In genomic region chr12:46365951-46366379, GRCh38 we compare ENCODE assay signal across 1 cellular context.
TF ChIP-seq lines count a peak whose summit lies in the region.

No MANE protein-coding gene starts in this region.

TF ChIP-seq in HEK293, 187 proteins besides CTCF, POLR2A, EP300 and RAD21 (continued from another document):
- TF ChIP-seq SCRT1 (tag by site-specific recombination; IDR thresholded peaks at IDR 0.05; ENCODE audit: borderline replicate concordance) (0 out of 2 replicates have a peak, but pooled peaks have one; percentile 47), ZNF555 (tag by site-specific recombination; conservative IDR thresholded peaks at IDR 0.05) (no peak), ZNF580 (tag by site-specific recombination; IDR thresholded peaks at IDR 0.05) (no peak), SETDB1 (IDR thresholded peaks at IDR 0.05; ENCODE audit: insufficient read length, low read length) (no peak), ZNF266 (tag by site-specific recombination; IDR thresholded peaks at IDR 0.05; ENCODE audit: low read depth) (no peak), ZNF660 (tag by site-specific recombination; IDR thresholded peaks at IDR 0.05) (no peak), PRDM6 (tag by site-specific recombination; IDR thresholded peaks at IDR 0.05) (peak; percentile 82), ZNF211 (tag by site-specific recombination; IDR thresholded peaks at IDR 0.05; ENCODE audit: low read depth) (no peak), ZNF677 (tag by site-specific recombination; IDR thresholded peaks at IDR 0.05) (no peak), ZNF416 (tag by site-specific recombination; IDR thresholded peaks at IDR 0.05) (no peak), ZNF610 (tag by site-specific recombination; IDR thresholded peaks at IDR 0.05; ENCODE audit: borderline replicate concordance) (no peak), EGR2 (tag by site-specific recombination; IDR thresholded peaks at IDR 0.05; ENCODE audit: low read depth) (no peak), GFI1B (tag by site-specific recombination; IDR thresholded peaks at IDR 0.05) (no peak), ZNF140 (tag by site-specific recombination; IDR thresholded peaks at IDR 0.05) (no peak), ZSCAN23 (tag by site-specific recombination; IDR thresholded peaks at IDR 0.05) (no peak), ZNF248 (tag by site-specific recombination; IDR thresholded peaks at IDR 0.05) (no peak), TCF7L2 (IDR thresholded peaks at IDR 0.05; ENCODE audit: borderline replicate concordance, low read depth, low read length) (no peak), ZNF664 (tag by site-specific recombination; IDR thresholded peaks at IDR 0.05) (no peak), ZNF16 (tag by site-specific recombination; IDR thresholded peaks at IDR 0.05; ENCODE audit: low read depth) (no peak), ZNF747 (tag by site-specific recombination; IDR thresholded peaks at IDR 0.05) (no peak), ZFP69B (tag by site-specific recombination; IDR thresholded peaks at IDR 0.05) (no peak), OSR2 (tag by site-specific recombination; IDR thresholded peaks at IDR 0.05) (0 out of 2 replicates have a peak, but pooled peaks have one; percentile 29), ZBTB8A (tag by site-specific recombination; IDR thresholded peaks at IDR 0.05) (no peak), ZNF221 (tag by site-specific recombination; IDR thresholded peaks at IDR 0.05; ENCODE audit: borderline replicate concordance) (no peak), ZNF707 (tag by site-specific recombination; IDR thresholded peaks at IDR 0.05) (no peak), ZFHX2 (tag by site-specific recombination; conservative IDR thresholded peaks at IDR 0.05) (no peak), ZEB2 (tag by site-specific recombination; IDR thresholded peaks at IDR 0.05) (no peak), FEZF1 (tag by site-specific recombination; IDR thresholded peaks at IDR 0.05) (no peak), ZNF501 (tag by site-specific recombination; IDR thresholded peaks at IDR 0.05) (no peak), ZBTB44 (tag by site-specific recombination; IDR thresholded peaks at IDR 0.05) (no peak), GLI4 (tag by site-specific recombination; IDR thresholded peaks at IDR 0.05) (no peak), ZNF600 (tag by site-specific recombination; IDR thresholded peaks at IDR 0.05) (peak; percentile 63), IKZF3 (tag by site-specific recombination; IDR thresholded peaks at IDR 0.05) (0 out of 2 replicates have a peak, but pooled peaks have one; percentile 24), ZNF433 (tag by site-specific recombination; IDR thresholded peaks at IDR 0.05; ENCODE audit: low read depth) (no peak), KLF9 (tag by site-specific recombination; IDR thresholded peaks at IDR 0.05; ENCODE audit: low read depth) (no peak), KLF8 (tag by site-specific recombination; IDR thresholded peaks at IDR 0.05) (peak; percentile 42; the same call in 1 of the 2 replicates), ZNF624 (tag by site-specific recombination; IDR thresholded peaks at IDR 0.05) (no peak), PRDM10 (tag by site-specific recombination; IDR thresholded peaks at IDR 0.05) (no peak), ZBTB49 (tag by site-specific recombination; IDR thresholded peaks at IDR 0.05; ENCODE audit: low read depth) (no peak), ZNF658 (tag by site-specific recombination; IDR thresholded peaks at IDR 0.05) (no peak), ZNF830 (tag by site-specific recombination; IDR thresholded peaks at IDR 0.05; ENCODE audit: low read depth) (no peak), ZXDB (tag by site-specific recombination; IDR thresholded peaks at IDR 0.05) (0 out of 2 replicates have a peak, but pooled peaks have one; percentile 30), ZNF426 (tag by site-specific recombination; IDR thresholded peaks at IDR 0.05) (no peak)
